In the genomic region with DNA sequence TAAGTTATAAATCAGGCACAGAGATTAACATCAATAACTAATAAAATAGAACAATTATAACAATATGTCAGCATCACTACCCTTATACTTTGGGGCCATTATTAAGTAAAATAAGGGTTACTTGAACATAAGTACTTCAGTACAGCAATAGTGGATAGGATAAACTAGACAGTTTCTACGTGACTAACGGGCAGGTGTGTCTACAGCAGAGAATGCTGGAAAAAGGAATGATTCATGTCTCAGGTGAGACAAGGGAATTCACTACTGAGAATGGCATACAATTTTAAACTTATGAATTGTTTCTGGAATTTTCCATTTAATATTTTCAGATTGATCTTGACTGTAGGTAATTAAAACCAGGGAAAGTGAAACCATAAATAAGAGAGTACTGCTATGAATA, we compare ENCODE assay signal across 18 cellular contexts.
"Had no signal": no experiment of that assay in that cellular context is flagged by ENCODE, and none has a peak within 500 bp of the region (broad histone marks: within the 10 kb centered on the region; RNA-seq: fewer than 3 reads in every experiment).

No MANE protein-coding gene starts in this region.

- ATAC-seq: left ventricle myocardium superior, mucosa of descending colon had no signal

- H3K27ac ChIP-seq: ascending aorta, prostate gland, right atrium auricular region, stomach, vagina, WERI-Rb-1 had no signal

- H3K9me3 ChIP-seq: ascending aorta, esophagus squamous epithelium, mucosa of descending colon, prostate gland, right atrium auricular region, stomach, vagina had no signal

- H3K27me3 ChIP-seq: ascending aorta, esophagus squamous epithelium, right atrium auricular region, stomach, vagina had no signal

- H3K27me3 Mint-ChIP-seq: memory B cell, naive B cell had no signal

- H3K4me3 Mint-ChIP-seq: memory B cell, naive B cell, neural crest cell had no signal

- DNase-seq: activated CD4-positive, alpha-beta T cell treated with anti-CD3 and anti-CD28 coated beads for 1 hour; activated CD8-positive, alpha-beta memory T cell treated with anti-CD3 and anti-CD28 coated beads for 24 hours; activated effector memory CD4-positive, alpha-beta T cell treated with Interleukin-2 at 50 U/mL for 16 hours; effector CD4-positive, alpha-beta T cell; esophagus squamous epithelium; left ventricle myocardium superior; mucosa of descending colon; naive B cell; stimulated activated CD4-positive, alpha-beta T cell treated with anti-CD3 and anti-CD28 coated beads, Interleukin-2, amount 100 ng/mL, for 48 hours; stomach; SW 1271; WERI-Rb-1 had no signal

- H3K36me3 ChIP-seq: prostate gland had no signal

- H3K4me3 ChIP-seq: ascending aorta, esophagus squamous epithelium, mucosa of descending colon, prostate gland, right atrium auricular region, stomach, vagina had no signal

- H3K27ac Mint-ChIP-seq: memory B cell had no signal

- H3K4me1 ChIP-seq: prostate gland had no signal

- H3K9me3 Mint-ChIP-seq: memory B cell, naive B cell, neural crest cell had no signal
